ENCODE assay signal across 4 cellular contexts in the genomic region with DNA sequence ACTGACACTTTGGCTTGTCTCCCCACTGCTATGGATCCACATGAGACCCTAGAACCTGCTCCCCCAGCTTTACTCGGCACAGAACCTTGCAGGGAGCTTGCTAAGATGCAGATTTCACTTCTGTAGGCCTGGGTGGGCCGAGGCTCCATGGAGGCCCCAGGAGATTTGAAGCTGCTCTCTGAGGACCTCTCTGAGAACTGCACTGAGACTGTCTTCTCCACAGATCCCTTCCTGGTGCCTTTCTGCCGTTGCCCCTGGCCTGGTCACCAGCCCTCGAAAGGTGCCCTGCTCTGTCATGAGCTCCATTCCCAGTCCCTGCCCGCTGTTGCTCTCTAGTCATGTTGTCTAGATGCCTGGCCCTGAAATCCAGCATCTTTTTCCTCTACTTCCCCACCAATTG.
"Had no signal": no experiment of that assay in that cellular context is flagged by ENCODE, and none has a peak within 500 bp of the region (broad histone marks: within the 10 kb centered on the region; RNA-seq: fewer than 3 reads in every experiment).

No MANE protein-coding gene starts in this region.

- DNase-seq: H9, HCEC 1CT had no signal

- H3K4me2 ChIP-seq: GM23338 had no signal

- H2AFZ ChIP-seq: GM23338 had no signal

- H3K4me3 Mint-ChIP-seq: GM23338, H9, IgD-negative memory B cell had no signal

- H3K27ac Mint-ChIP-seq: GM23338, IgD-negative memory B cell had no signal

- H3K27me3 Mint-ChIP-seq: IgD-negative memory B cell had no signal

- H3K4me1 Mint-ChIP-seq: GM23338 had no signal

- H3K4me3 ChIP-seq: GM23338 had no signal

- H3K36me3 Mint-ChIP-seq: IgD-negative memory B cell had no signal
